Comparison of ENCODE assay signal across 33 cellular contexts in the genomic region with DNA sequence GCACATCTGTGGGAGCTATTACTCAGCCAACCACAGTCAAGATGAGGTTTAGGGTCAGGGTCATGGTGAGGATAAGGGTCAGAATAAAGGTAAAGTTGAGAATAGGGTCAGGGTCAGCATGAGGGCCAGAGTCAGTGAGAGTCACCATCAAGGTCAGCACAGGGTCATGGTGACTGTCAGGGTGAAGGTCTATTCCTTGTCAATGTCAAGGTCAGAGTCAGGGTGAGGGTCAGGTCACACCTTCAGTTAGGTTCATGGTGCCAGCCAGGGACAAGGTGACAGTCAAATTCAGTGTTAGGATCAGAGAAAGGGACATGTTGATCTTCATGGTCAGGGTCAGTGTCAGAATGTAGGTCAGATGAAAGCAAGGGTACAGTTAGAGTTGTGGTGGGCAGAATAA.
"Had no signal": no experiment of that assay in that cellular context is flagged by ENCODE, and none has a peak within 500 bp of the region (broad histone marks: within the 10 kb centered on the region; RNA-seq: fewer than 3 reads in every experiment).

No MANE protein-coding gene starts in this region.

- H3K27me3 Mint-ChIP-seq: activated CD4-positive, alpha-beta memory T cell treated with anti-CD3 and anti-CD28 coated beads for 36 hours; activated CD4-positive, alpha-beta T cell treated with anti-CD3 and anti-CD28 coated beads for 36 hours; activated CD8-positive, alpha-beta memory T cell treated with anti-CD3 and anti-CD28 coated beads, Interleukin-2, amount 10 ng/mL, durations not matched to agents 7 days and 5 days; activated naive CD4-positive, alpha-beta T cell treated with anti-CD3 and anti-CD28 coated beads, Interleukin-2, amount 50 U/mL, for 24 hours; central memory CD8-positive, alpha-beta T cell; effector memory CD8-positive, alpha-beta T cell had no signal

- H3K27ac Mint-ChIP-seq: activated CD4-positive, alpha-beta memory T cell treated with anti-CD3 and anti-CD28 coated beads for 36 hours; activated CD4-positive, alpha-beta T cell treated with anti-CD3 and anti-CD28 coated beads for 36 hours; activated CD4-positive, alpha-beta T cell treated with anti-CD3 and anti-CD28 coated beads, Interleukin-2, amount 10 ng/mL, durations not matched to agents 24 days and 14 days; activated CD8-positive, alpha-beta memory T cell treated with anti-CD3 and anti-CD28 coated beads, Interleukin-2, amount 10 ng/mL, durations not matched to agents 7 days and 5 days; activated CD8-positive, alpha-beta T cell treated with anti-CD3 and anti-CD28 coated beads, Interleukin-2, amount 10 ng/mL, durations not matched to agents 7 days and 5 days; activated naive CD4-positive, alpha-beta T cell treated with anti-CD3 and anti-CD28 coated beads for 36 hours; activated naive CD4-positive, alpha-beta T cell treated with anti-CD3 and anti-CD28 coated beads, Interleukin-2, amount 50 U/mL, for 24 hours; activated naive CD8-positive, alpha-beta T cell treated with anti-CD3 and anti-CD28 coated beads, Interleukin-2, amount 10 ng/mL, durations not matched to agents 7 days and 5 days; activated T-helper 1 cell treated with anti-CD3 and anti-CD28 coated beads, Interleukin-12 subunit alpha, Interleukin-12 subunit beta, Interleukin-2, Interleukin-4 antibody, amounts not matched to agents 30 ng/mL and 10 ng/mL and 1 ng/mL, durations not matched to agents 14 hours and 24 hours and 36 hours; activated T-helper 2 cell treated with anti-CD3 and anti-CD28 coated beads, Interferon-gamma antibody, Interleukin-2, Interleukin-4, amounts not matched to agents 10 μg/mL and 5 μg/mL and 100 μg/mL, durations not matched to agents 14 hours and 24 hours and 36 hours; brain; effector memory CD8-positive, alpha-beta T cell; T-helper 17 cell; T-helper 2 cell treated with Interferon-gamma antibody and Interleukin-4, amounts not matched to agents 5 μg/mL and 100 μg/mL, for 36 hours had no signal

- H3K4me1 ChIP-seq: ascending aorta, breast epithelium, esophagus muscularis mucosa, gastroesophageal sphincter had no signal

- H3K36me3 Mint-ChIP-seq: activated CD4-positive, alpha-beta memory T cell treated with anti-CD3 and anti-CD28 coated beads for 36 hours; activated CD8-positive, alpha-beta memory T cell treated with anti-CD3 and anti-CD28 coated beads, Interleukin-2, amount 10 ng/mL, durations not matched to agents 7 days and 5 days; activated naive CD4-positive, alpha-beta T cell treated with anti-CD3 and anti-CD28 coated beads, Interleukin-2, amount 50 U/mL, for 24 hours; brain had no signal

- ATAC-seq: activated CD4-positive, alpha-beta T cell treated with anti-CD3 and anti-CD28 coated beads for 36 hours; activated CD8-positive, alpha-beta memory T cell treated with anti-CD3 and anti-CD28 coated beads, Interleukin-2, amount 10 ng/mL, durations not matched to agents 7 days and 5 days; activated CD8-positive, alpha-beta T cell treated with anti-CD3 and anti-CD28 coated beads, Interleukin-2, amount 10 ng/mL, durations not matched to agents 7 days and 5 days; effector memory CD8-positive, alpha-beta T cell; gastroesophageal sphincter; T-helper 17 cell had no signal

- H3K36me3 ChIP-seq: ascending aorta, breast epithelium, esophagus muscularis mucosa, gastroesophageal sphincter had no signal

- H3K4me3 ChIP-seq: ascending aorta, breast epithelium, esophagus muscularis mucosa, gastroesophageal sphincter had no signal

- H3K4me3 Mint-ChIP-seq: activated CD4-positive, alpha-beta memory T cell treated with anti-CD3 and anti-CD28 coated beads for 36 hours; activated CD4-positive, alpha-beta T cell treated with anti-CD3 and anti-CD28 coated beads for 36 hours; activated CD4-positive, alpha-beta T cell treated with anti-CD3 and anti-CD28 coated beads, Interleukin-2, amount 10 ng/mL, durations not matched to agents 24 days and 14 days; activated CD8-positive, alpha-beta memory T cell treated with anti-CD3 and anti-CD28 coated beads, Interleukin-2, amount 10 ng/mL, durations not matched to agents 7 days and 5 days; activated CD8-positive, alpha-beta T cell treated with anti-CD3 and anti-CD28 coated beads, Interleukin-2, amount 10 ng/mL, durations not matched to agents 7 days and 5 days; activated naive CD4-positive, alpha-beta T cell treated with anti-CD3 and anti-CD28 coated beads for 36 hours; activated naive CD4-positive, alpha-beta T cell treated with anti-CD3 and anti-CD28 coated beads, Interleukin-2, amount 50 U/mL, for 24 hours; activated naive CD8-positive, alpha-beta T cell treated with anti-CD3 and anti-CD28 coated beads, Interleukin-2, amount 10 ng/mL, durations not matched to agents 7 days and 5 days; activated T-helper 1 cell treated with anti-CD3 and anti-CD28 coated beads, Interleukin-12 subunit alpha, Interleukin-12 subunit beta, Interleukin-2, Interleukin-4 antibody, amounts not matched to agents 30 ng/mL and 10 ng/mL and 1 ng/mL, durations not matched to agents 14 hours and 24 hours and 36 hours; brain; central memory CD8-positive, alpha-beta T cell; effector memory CD8-positive, alpha-beta T cell; T-helper 17 cell; T-helper 2 cell treated with Interferon-gamma antibody and Interleukin-4, amounts not matched to agents 5 μg/mL and 100 μg/mL, for 36 hours had no signal

- H3K9me3 ChIP-seq: ascending aorta, breast epithelium, esophagus muscularis mucosa, gastroesophageal sphincter had no signal

- H3K9me3 Mint-ChIP-seq: activated CD4-positive, alpha-beta memory T cell treated with anti-CD3 and anti-CD28 coated beads for 36 hours; activated CD4-positive, alpha-beta T cell treated with anti-CD3 and anti-CD28 coated beads, Interleukin-2, amount 10 ng/mL, durations not matched to agents 24 days and 14 days; activated naive CD4-positive, alpha-beta T cell treated with anti-CD3 and anti-CD28 coated beads for 36 hours; activated naive CD4-positive, alpha-beta T cell treated with anti-CD3 and anti-CD28 coated beads, Interleukin-2, amount 50 U/mL, for 24 hours; activated T-helper 1 cell treated with anti-CD3 and anti-CD28 coated beads, Interleukin-12 subunit alpha, Interleukin-12 subunit beta, Interleukin-2, Interleukin-4 antibody, amounts not matched to agents 30 ng/mL and 10 ng/mL and 1 ng/mL, durations not matched to agents 14 hours and 24 hours and 36 hours; activated T-helper 2 cell treated with anti-CD3 and anti-CD28 coated beads, Interferon-gamma antibody, Interleukin-2, Interleukin-4, amounts not matched to agents 10 μg/mL and 5 μg/mL and 100 μg/mL, durations not matched to agents 14 hours and 24 hours and 36 hours; central memory CD8-positive, alpha-beta T cell; effector memory CD8-positive, alpha-beta T cell; T-helper 2 cell treated with Interferon-gamma antibody and Interleukin-4, amounts not matched to agents 5 μg/mL and 100 μg/mL, for 36 hours had no signal

- H3K27ac ChIP-seq: ascending aorta, breast epithelium, esophagus muscularis mucosa, gastroesophageal sphincter had no signal

- H3K27me3 ChIP-seq: ascending aorta, breast epithelium, esophagus muscularis mucosa, gastroesophageal sphincter had no signal

- DNase-seq: activated CD4-positive, alpha-beta memory T cell treated with anti-CD3 and anti-CD28 coated beads for 36 hours; activated CD4-positive, alpha-beta T cell treated with anti-CD3 and anti-CD28 coated beads for 36 hours; activated CD4-positive, alpha-beta T cell treated with anti-CD3 and anti-CD28 coated beads, Interleukin-2, amount 10 ng/mL, durations not matched to agents 24 days and 14 days; activated CD4-positive, CD25-positive, alpha-beta regulatory T cell; activated CD4-positive, CD25-positive, alpha-beta regulatory T cell treated with anti-CD3 and anti-CD28 coated beads, Interleukin-2, amount 50 U/mL, for 72 hours; activated CD8-positive, alpha-beta memory T cell treated with anti-CD3 and anti-CD28 coated beads, Interleukin-2, amount 10 ng/mL, durations not matched to agents 7 days and 5 days; activated CD8-positive, alpha-beta memory T cell treated with anti-CD3 and anti-CD28 coated beads, Interleukin-2, amount 50 U/mL, for 4 hours; activated CD8-positive, alpha-beta T cell treated with anti-CD3 and anti-CD28 coated beads, Interleukin-2, amount 10 ng/mL, durations not matched to agents 7 days and 5 days; activated effector memory CD4-positive, alpha-beta T cell treated with anti-CD3 and anti-CD28 coated beads, Interleukin-2, amount 50 U/mL, for 16 hours; activated naive CD4-positive, alpha-beta T cell treated with anti-CD3 and anti-CD28 coated beads for 36 hours; activated naive CD8-positive, alpha-beta T cell treated with anti-CD3 and anti-CD28 coated beads, Interleukin-2, amount 10 ng/mL, durations not matched to agents 7 days and 5 days; activated T-cell treated with anti-CD3 and anti-CD28 coated beads, Interleukin-2, amount 50 U/mL, for 1 hour; activated T-cell treated with anti-CD3 and anti-CD28 coated beads, Interleukin-2, amount 50 U/mL, for 48 hours; cortex of kidney; dermis blood vessel endothelial cell; effector CD4-positive, alpha-beta T cell; effector memory CD8-positive, alpha-beta T cell; erythroblast; foreskin melanocyte; T-helper 1 cell; T-helper 17 cell; T1000 had no signal

- FAIRE-seq: colon had no signal

- H3K4me1 Mint-ChIP-seq: activated CD4-positive, alpha-beta T cell treated with anti-CD3 and anti-CD28 coated beads for 36 hours; activated CD4-positive, alpha-beta T cell treated with anti-CD3 and anti-CD28 coated beads, Interleukin-2, amount 10 ng/mL, durations not matched to agents 24 days and 14 days; activated naive CD4-positive, alpha-beta T cell treated with anti-CD3 and anti-CD28 coated beads, Interleukin-2, amount 50 U/mL, for 24 hours; brain; central memory CD8-positive, alpha-beta T cell had no signal
